ENCODE assay signal across 33 cellular contexts in the genomic region with DNA sequence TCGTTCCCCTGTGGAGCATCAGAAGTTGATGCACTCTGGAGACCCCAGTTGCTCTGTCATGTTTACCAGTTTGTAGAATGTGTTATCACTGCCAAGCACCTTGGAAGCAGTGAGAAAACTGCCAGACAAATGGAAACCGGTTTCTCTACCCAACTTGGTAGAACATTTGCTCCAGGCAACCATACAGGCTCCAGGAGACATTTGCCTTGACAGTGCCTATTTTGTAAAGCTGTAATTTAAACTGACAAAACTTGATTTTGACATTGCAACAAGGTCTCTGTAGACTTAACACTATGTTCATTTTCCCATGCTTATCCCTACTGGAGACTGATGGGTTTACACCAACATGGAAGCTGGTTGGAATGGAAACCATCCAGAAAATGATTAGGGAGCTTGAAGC.
"Had no signal": no experiment of that assay in that cellular context is flagged by ENCODE, and none has a peak within 500 bp of the region (broad histone marks: within the 10 kb centered on the region; RNA-seq: fewer than 3 reads in every experiment).

No MANE protein-coding gene starts in this region.

- H3K27me3 ChIP-seq: adrenal gland, ascending aorta, breast epithelium, cardiac muscle cell, colonic mucosa, esophagus squamous epithelium, gastroesophageal sphincter, heart right ventricle had no signal

- H3K9me3 ChIP-seq: adrenal gland, ascending aorta, breast epithelium, colonic mucosa, esophagus squamous epithelium, gastroesophageal sphincter, heart right ventricle had no signal

- H3K4me1 ChIP-seq: colonic mucosa had no signal

- DNase-seq: activated CD4-positive, alpha-beta memory T cell treated with anti-CD3 and anti-CD28 coated beads for 36 hours; activated CD4-positive, alpha-beta T cell treated with anti-CD3 and anti-CD28 coated beads for 36 hours; activated CD4-positive, alpha-beta T cell treated with anti-CD3 and anti-CD28 coated beads, Interleukin-2, amount 10 ng/mL, durations not matched to agents 24 days and 14 days; activated CD4-positive, CD25-positive, alpha-beta regulatory T cell; activated CD4-positive, CD25-positive, alpha-beta regulatory T cell treated with anti-CD3 and anti-CD28 coated beads, Interleukin-2, amount 50 U/mL, for 72 hours; activated CD8-positive, alpha-beta memory T cell treated with anti-CD3 and anti-CD28 coated beads, Interleukin-2, amount 10 ng/mL, durations not matched to agents 7 days and 5 days; activated CD8-positive, alpha-beta memory T cell treated with anti-CD3 and anti-CD28 coated beads, Interleukin-2, amount 50 U/mL, for 4 hours; activated CD8-positive, alpha-beta T cell treated with anti-CD3 and anti-CD28 coated beads, Interleukin-2, amount 10 ng/mL, durations not matched to agents 7 days and 5 days; activated effector memory CD4-positive, alpha-beta T cell treated with anti-CD3 and anti-CD28 coated beads, Interleukin-2, amount 50 U/mL, for 16 hours; activated naive CD4-positive, alpha-beta T cell treated with anti-CD3 and anti-CD28 coated beads for 36 hours; activated naive CD8-positive, alpha-beta T cell treated with anti-CD3 and anti-CD28 coated beads for 36 hours; activated naive CD8-positive, alpha-beta T cell treated with anti-CD3 and anti-CD28 coated beads, Interleukin-2, amount 50 U/mL, for 24 hours; activated T-cell treated with anti-CD3 and anti-CD28 coated beads, Interleukin-2, amount 50 U/mL, for 1 hour; activated T-cell treated with anti-CD3 and anti-CD28 coated beads, Interleukin-2, amount 50 U/mL, for 48 hours; adrenal gland; amygdala; central memory CD4-positive, alpha-beta T cell; cerebellar nuclear complex; colonic mucosa; effector CD8-positive, alpha-beta T cell; erythroblast; esophagus squamous epithelium; foreskin melanocyte; heart right ventricle; T-helper 2 cell had no signal

- H3K36me3 Mint-ChIP-seq: activated CD4-positive, alpha-beta memory T cell treated with anti-CD3 and anti-CD28 coated beads for 36 hours; activated CD8-positive, alpha-beta memory T cell treated with anti-CD3 and anti-CD28 coated beads, Interleukin-2, amount 10 ng/mL, durations not matched to agents 7 days and 5 days; activated naive CD4-positive, alpha-beta T cell treated with anti-CD3 and anti-CD28 coated beads, Interleukin-2, amount 50 U/mL, for 24 hours; activated naive CD8-positive, alpha-beta T cell treated with anti-CD3 and anti-CD28 coated beads for 36 hours; brain had no signal

- H3K36me3 ChIP-seq: adrenal gland, ascending aorta, breast epithelium, cardiac muscle cell, colonic mucosa, esophagus squamous epithelium, gastroesophageal sphincter, heart right ventricle had no signal

- H3K4me3 Mint-ChIP-seq: activated CD4-positive, alpha-beta memory T cell treated with anti-CD3 and anti-CD28 coated beads for 36 hours; activated CD4-positive, alpha-beta T cell treated with anti-CD3 and anti-CD28 coated beads for 36 hours; activated CD4-positive, alpha-beta T cell treated with anti-CD3 and anti-CD28 coated beads, Interleukin-2, amount 10 ng/mL, durations not matched to agents 24 days and 14 days; activated CD8-positive, alpha-beta memory T cell treated with anti-CD3 and anti-CD28 coated beads, Interleukin-2, amount 10 ng/mL, durations not matched to agents 7 days and 5 days; activated CD8-positive, alpha-beta T cell treated with anti-CD3 and anti-CD28 coated beads, Interleukin-2, amount 10 ng/mL, durations not matched to agents 7 days and 5 days; activated naive CD4-positive, alpha-beta T cell treated with anti-CD3 and anti-CD28 coated beads for 36 hours; activated naive CD4-positive, alpha-beta T cell treated with anti-CD3 and anti-CD28 coated beads, Interleukin-2, amount 50 U/mL, for 24 hours; activated naive CD8-positive, alpha-beta T cell treated with anti-CD3 and anti-CD28 coated beads for 36 hours; activated naive CD8-positive, alpha-beta T cell treated with anti-CD3 and anti-CD28 coated beads, Interleukin-2, amount 50 U/mL, for 24 hours; activated T-helper 1 cell treated with anti-CD3 and anti-CD28 coated beads, Interleukin-12 subunit alpha, Interleukin-12 subunit beta, Interleukin-2, Interleukin-4 antibody, amounts not matched to agents 30 ng/mL and 10 ng/mL and 1 ng/mL, durations not matched to agents 14 hours and 24 hours and 36 hours; brain had no signal

- H3K27ac ChIP-seq: adrenal gland, ascending aorta, breast epithelium, cardiac muscle cell, colonic mucosa, gastroesophageal sphincter, heart right ventricle had no signal

- H3K4me1 Mint-ChIP-seq: activated CD4-positive, alpha-beta T cell treated with anti-CD3 and anti-CD28 coated beads for 36 hours; activated CD4-positive, alpha-beta T cell treated with anti-CD3 and anti-CD28 coated beads, Interleukin-2, amount 10 ng/mL, durations not matched to agents 24 days and 14 days; activated CD8-positive, alpha-beta memory T cell treated with anti-CD3 and anti-CD28 coated beads, Interleukin-2, amount 10 ng/mL, durations not matched to agents 7 days and 5 days; activated naive CD4-positive, alpha-beta T cell treated with anti-CD3 and anti-CD28 coated beads, Interleukin-2, amount 50 U/mL, for 24 hours; activated naive CD8-positive, alpha-beta T cell treated with anti-CD3 and anti-CD28 coated beads for 36 hours; activated naive CD8-positive, alpha-beta T cell treated with anti-CD3 and anti-CD28 coated beads, Interleukin-2, amount 50 U/mL, for 24 hours had no signal

- ATAC-seq: activated CD4-positive, alpha-beta T cell treated with anti-CD3 and anti-CD28 coated beads for 36 hours; activated CD8-positive, alpha-beta memory T cell treated with anti-CD3 and anti-CD28 coated beads, Interleukin-2, amount 10 ng/mL, durations not matched to agents 7 days and 5 days; activated CD8-positive, alpha-beta T cell treated with anti-CD3 and anti-CD28 coated beads, Interleukin-2, amount 10 ng/mL, durations not matched to agents 7 days and 5 days; activated naive CD8-positive, alpha-beta T cell treated with anti-CD3 and anti-CD28 coated beads, Interleukin-2, amount 50 U/mL, for 24 hours; gastroesophageal sphincter; heart right ventricle had no signal

- H3K27ac Mint-ChIP-seq: activated CD4-positive, alpha-beta memory T cell treated with anti-CD3 and anti-CD28 coated beads for 36 hours; activated CD4-positive, alpha-beta T cell treated with anti-CD3 and anti-CD28 coated beads for 36 hours; activated CD4-positive, alpha-beta T cell treated with anti-CD3 and anti-CD28 coated beads, Interleukin-2, amount 10 ng/mL, durations not matched to agents 24 days and 14 days; activated CD8-positive, alpha-beta memory T cell treated with anti-CD3 and anti-CD28 coated beads, Interleukin-2, amount 10 ng/mL, durations not matched to agents 7 days and 5 days; activated CD8-positive, alpha-beta T cell treated with anti-CD3 and anti-CD28 coated beads, Interleukin-2, amount 10 ng/mL, durations not matched to agents 7 days and 5 days; activated naive CD4-positive, alpha-beta T cell treated with anti-CD3 and anti-CD28 coated beads for 36 hours; activated naive CD4-positive, alpha-beta T cell treated with anti-CD3 and anti-CD28 coated beads, Interleukin-2, amount 50 U/mL, for 24 hours; activated naive CD8-positive, alpha-beta T cell treated with anti-CD3 and anti-CD28 coated beads for 36 hours; activated naive CD8-positive, alpha-beta T cell treated with anti-CD3 and anti-CD28 coated beads, Interleukin-2, amount 50 U/mL, for 24 hours; activated T-helper 1 cell treated with anti-CD3 and anti-CD28 coated beads, Interleukin-12 subunit alpha, Interleukin-12 subunit beta, Interleukin-2, Interleukin-4 antibody, amounts not matched to agents 30 ng/mL and 10 ng/mL and 1 ng/mL, durations not matched to agents 14 hours and 24 hours and 36 hours; activated T-helper 2 cell treated with anti-CD3 and anti-CD28 coated beads, Interferon-gamma antibody, Interleukin-2, Interleukin-4, amounts not matched to agents 10 μg/mL and 5 μg/mL and 100 μg/mL, durations not matched to agents 14 hours and 24 hours and 36 hours; brain had no signal

- H3K9me3 Mint-ChIP-seq: activated CD4-positive, alpha-beta memory T cell treated with anti-CD3 and anti-CD28 coated beads for 36 hours; activated CD4-positive, alpha-beta T cell treated with anti-CD3 and anti-CD28 coated beads, Interleukin-2, amount 10 ng/mL, durations not matched to agents 24 days and 14 days; activated naive CD4-positive, alpha-beta T cell treated with anti-CD3 and anti-CD28 coated beads for 36 hours; activated naive CD4-positive, alpha-beta T cell treated with anti-CD3 and anti-CD28 coated beads, Interleukin-2, amount 50 U/mL, for 24 hours; activated naive CD8-positive, alpha-beta T cell treated with anti-CD3 and anti-CD28 coated beads for 36 hours; activated naive CD8-positive, alpha-beta T cell treated with anti-CD3 and anti-CD28 coated beads, Interleukin-2, amount 50 U/mL, for 24 hours; activated T-helper 1 cell treated with anti-CD3 and anti-CD28 coated beads, Interleukin-12 subunit alpha, Interleukin-12 subunit beta, Interleukin-2, Interleukin-4 antibody, amounts not matched to agents 30 ng/mL and 10 ng/mL and 1 ng/mL, durations not matched to agents 14 hours and 24 hours and 36 hours; activated T-helper 2 cell treated with anti-CD3 and anti-CD28 coated beads, Interferon-gamma antibody, Interleukin-2, Interleukin-4, amounts not matched to agents 10 μg/mL and 5 μg/mL and 100 μg/mL, durations not matched to agents 14 hours and 24 hours and 36 hours; brain had no signal

- H3K27me3 Mint-ChIP-seq: activated CD4-positive, alpha-beta T cell treated with anti-CD3 and anti-CD28 coated beads for 36 hours; activated naive CD8-positive, alpha-beta T cell treated with anti-CD3 and anti-CD28 coated beads for 36 hours; activated naive CD8-positive, alpha-beta T cell treated with anti-CD3 and anti-CD28 coated beads, Interleukin-2, amount 50 U/mL, for 24 hours; brain had no signal

- H3K4me3 ChIP-seq: adrenal gland, ascending aorta, breast epithelium, cardiac muscle cell, colonic mucosa, esophagus squamous epithelium, gastroesophageal sphincter, heart right ventricle had no signal
